In the genomic region with DNA sequence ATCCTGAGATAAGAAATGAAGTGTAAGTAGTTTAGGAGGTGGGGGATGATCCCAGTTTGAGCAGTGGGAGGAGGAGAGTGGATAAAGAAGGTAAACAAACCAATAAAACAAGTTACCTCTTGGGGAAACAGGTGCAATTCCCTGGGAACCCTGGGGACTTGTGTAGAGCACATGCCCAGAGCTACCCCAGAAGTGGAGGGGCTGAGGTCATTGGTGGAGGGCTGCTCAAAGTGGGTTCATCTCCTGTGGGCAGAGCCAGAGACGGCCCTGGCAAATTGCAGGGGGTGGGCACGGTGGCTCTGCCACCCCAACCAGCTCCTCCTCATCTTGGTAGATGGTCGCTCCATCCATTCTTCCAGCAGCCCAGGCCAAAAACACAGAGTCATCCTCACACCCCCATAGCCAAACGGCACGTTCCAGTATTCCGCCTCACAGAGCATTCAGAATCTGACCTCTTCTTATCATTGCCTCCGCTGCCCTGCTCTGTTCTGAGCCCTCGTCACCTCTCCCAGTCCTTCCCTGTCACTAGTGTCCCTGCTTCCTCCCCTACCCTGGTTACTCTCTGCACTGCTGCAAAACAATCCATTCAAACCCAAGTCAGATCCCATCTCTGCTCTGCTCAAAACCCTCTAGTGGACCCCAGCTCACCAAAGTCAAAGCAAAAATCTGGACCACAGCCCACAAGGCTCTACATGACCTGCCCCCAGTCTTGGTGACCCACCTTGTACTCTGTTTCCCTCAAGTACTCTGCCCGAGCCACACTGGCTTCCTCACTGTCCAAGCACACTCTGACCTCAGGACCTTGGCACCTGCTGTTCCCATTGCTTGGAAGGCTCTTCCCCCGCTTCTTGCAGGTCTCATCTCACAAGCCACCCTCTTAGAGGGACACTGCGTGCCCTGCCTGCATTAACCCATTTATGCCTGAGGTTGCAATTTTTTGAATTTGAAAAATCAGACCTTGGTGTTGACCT, we compare ENCODE assay signal across 19 cellular contexts. TPM values are rescaled to one million over a fixed set of nuclear protein-coding genes. Genes with fewer than 3 reads are reported as not detected.
"Had no signal": no experiment of that assay in that cellular context is flagged by ENCODE, and none has a peak within 500 bp of the region (broad histone marks: within the 10 kb centered on the region; RNA-seq: fewer than 3 reads in every experiment).

No MANE protein-coding gene starts in this region.

- H3K4me1 Mint-ChIP-seq: immature natural killer cell had no signal

- H3K4me3 Mint-ChIP-seq: activated naive CD8-positive, alpha-beta T cell; activated T-cell treated with anti-CD3 and anti-CD28 coated beads, Interleukin-2, amount 50 U/mL, for 24 hours had no signal

- ATAC-seq: left cardiac atrium, psoas muscle had no signal

- H3K9me3 ChIP-seq: esophagus muscularis mucosa, neutrophil, psoas muscle, SJSA1, stomach, thyroid gland had no signal

- H3K27ac ChIP-seq: brain microvascular endothelial cell, esophagus muscularis mucosa, neutrophil, psoas muscle, SJSA1, stomach, thyroid gland had no signal

- H3K27me3 ChIP-seq: esophagus muscularis mucosa, SJSA1, thyroid gland had no signal

- H3K27ac Mint-ChIP-seq: activated naive CD8-positive, alpha-beta T cell; activated T-cell treated with anti-CD3 and anti-CD28 coated beads, Interleukin-2, amount 50 U/mL, for 24 hours had no signal

- H3K36me3 ChIP-seq: brain microvascular endothelial cell, esophagus muscularis mucosa, neutrophil, SJSA1, stomach, thyroid gland had no signal

- H3K4me1 ChIP-seq: psoas muscle had no signal

- DNase-seq: activated gamma-delta T cell; activated T-cell treated with anti-CD3 and anti-CD28 coated beads, Interleukin-2, amount 50 U/mL, for 24 hours; amygdala; brain microvascular endothelial cell; glutamatergic neuron; immature natural killer cell; left cardiac atrium; naive B cell; psoas muscle; stimulated activated CD4-positive, alpha-beta T cell treated with anti-CD3 and anti-CD28 coated beads, Interleukin-2, amount 100 ng/mL, for 48 hours; stimulated activated CD8-positive, alpha-beta memory T cell treated with anti-CD3 and anti-CD28 coated beads, Interleukin-4, amount 100 ng/mL, for 48 hours; stomach; T1000; thyroid gland had no signal

- H3K36me3 Mint-ChIP-seq: activated naive CD8-positive, alpha-beta T cell; immature natural killer cell had no signal

- H3K9me3 Mint-ChIP-seq: activated T-cell treated with anti-CD3 and anti-CD28 coated beads, Interleukin-2, amount 50 U/mL, for 24 hours had no signal

- H3K4me3 ChIP-seq: esophagus muscularis mucosa, lung, psoas muscle, SJSA1, stomach, thyroid gland had no signal

RNA-seq across cellular contexts. Expression of gene CYP46A1, which starts 5.5 kb away (rescaled TPM):
- polyA plus RNA-seq: immature natural killer cell had no signal

RNA-seq across cellular contexts. Expression of gene HHIPL1, which starts 44.6 kb away (rescaled TPM):
- polyA plus RNA-seq: immature natural killer cell had no signal
